13 cellular contexts compared by ENCODE assay signal in the genomic region with DNA sequence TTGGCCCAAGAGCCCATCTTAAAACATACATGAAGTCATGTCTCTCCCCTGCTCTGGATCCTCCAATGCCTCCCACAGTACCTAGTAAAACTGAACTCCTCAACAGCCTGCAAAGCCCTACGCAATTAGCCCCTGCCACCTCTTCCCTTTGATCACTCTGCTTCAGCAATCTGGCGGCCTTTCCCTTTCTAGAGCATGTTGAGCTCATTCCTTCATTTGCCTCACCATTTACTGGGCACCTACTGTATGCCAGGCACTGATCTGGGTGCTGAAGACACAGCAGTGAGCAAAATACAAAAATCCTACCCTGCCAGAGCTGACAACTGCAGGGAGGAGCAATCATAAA. TPM values are rescaled to one million over a fixed set of nuclear protein-coding genes. Genes with fewer than 3 reads are reported as not detected.
DNase-seq lines count a peak whose midpoint lies in the region; ATAC-seq and TF ChIP-seq lines count a peak whose summit lies in the region.
"Had no signal": no experiment of that assay in that cellular context is flagged by ENCODE, and none has a peak within 500 bp of the region (broad histone marks: within the 10 kb centered on the region; RNA-seq: fewer than 3 reads in every experiment).

No MANE protein-coding gene starts in this region.

- TF ChIP-seq POLR2A in GM18505 (IDR thresholded peaks at IDR 0.05; ENCODE audit: borderline replicate concordance, extremely low read depth, insufficient read depth, insufficient read length) = no peak

- ATAC-seq in activated T-helper 17 cell treated with anti-CD3 and anti-CD28 coated beads, Interleukin-2, amount 50 U/mL, for 72 hours (replicated peaks) = no peak
- ATAC-seq in mucosa of descending colon (no peak), GM18505 (IDR thresholded peaks at IDR 0.05; ENCODE audit: unreplicated experiment) (no peak)
- ATAC-seq: right cardiac atrium had no signal

- H3K79me2 ChIP-seq in DOHH2 (ENCODE audit: control insufficient read depth, low read length) = peaks cover 73% of the 10 kb centered on the region
- peaks cover 28% of the 10 kb centered on the region for H3K79me2 ChIP-seq in mesendoderm (ENCODE audit: control insufficient read depth, insufficient read depth, low read length)

- H3K4me3 Mint-ChIP-seq in activated T-helper 17 cell treated with anti-CD3 and anti-CD28 coated beads, Interleukin-2, amount 50 U/mL, for 72 hours = peak overlapping the region; percentile 85

- no peak overlapping the region for H3K23ac ChIP-seq in mesendoderm (ENCODE audit: low read length)

- DNase-seq in mesendoderm (no peak), NCI-H345 treated with DMSO at 0.1 percent for 48 hours (lab: John Stamatoyannopoulos, UW; ENCODE audit: unreplicated experiment) (no peak), mucosa of descending colon (no peak), OCI-M1 (lab: John Stamatoyannopoulos, UW) (no peak)
- DNase-seq: activated CD4-positive, CD25-positive, alpha-beta regulatory T cell; colonic mucosa; KG1; NCI-H187; right cardiac atrium had no signal

- TF ChIP-seq CTCF in DOHH2 (IDR thresholded peaks at IDR 0.05; ENCODE audit: low read depth, low read length, poor library complexity, severe bottlenecking) (no peak), mucosa of descending colon (IDR thresholded peaks at IDR 0.05) (no peak)

- H3K9ac ChIP-seq in BLaER1 (no peak overlapping the region), mesendoderm (ENCODE audit: low read length) (peak overlapping the region; percentile 28)

- no peak overlapping the region for H4K5ac ChIP-seq in mesendoderm (ENCODE audit: low read length)

- H3K27me3 Mint-ChIP-seq in activated T-helper 17 cell treated with anti-CD3 and anti-CD28 coated beads, Interleukin-2, amount 50 U/mL, for 72 hours = no peaks in the 10 kb centered on the region

- H3K4me1 ChIP-seq in BLaER1 (peaks cover 47% of the 10 kb centered on the region), DOHH2 (ENCODE audit: control insufficient read depth, low read length) (peaks cover 20% of the 10 kb centered on the region), mesendoderm (ENCODE audit: control insufficient read depth, low read depth, low read length) (peaks cover 3% of the 10 kb centered on the region), mucosa of descending colon (ENCODE audit: low read depth) (peaks cover 36% of the 10 kb centered on the region)

- intact Hi-C loops in mucosa of descending colon (cut with DNase I, micrococcal nuclease) = no loop called here

- H4K8ac ChIP-seq in mesendoderm (ENCODE audit: low read depth, low read length) = no peak overlapping the region

- no peak overlapping the region for H3K4me3 ChIP-seq in BLaER1
- H3K4me3 ChIP-seq in DOHH2 (ENCODE audit: low read length) = no peak overlapping the region
- no peak overlapping the region for H3K4me3 ChIP-seq in mesendoderm (ENCODE audit: low read length)
- H3K4me3 ChIP-seq in mucosa of descending colon = no peak overlapping the region
- H3K4me3 ChIP-seq: colonic mucosa had no signal

- no peak overlapping the region for H3K18ac ChIP-seq in mesendoderm (ENCODE audit: low read length)

- H3K27me3 ChIP-seq in BLaER1 (no peaks in the 10 kb centered on the region), DOHH2 (ENCODE audit: control insufficient read depth, low read length) (no peaks in the 10 kb centered on the region), mesendoderm (ENCODE audit: insufficient read depth, low read length, poor library complexity) (no peaks in the 10 kb centered on the region)
- H3K27me3 ChIP-seq: colonic mucosa had no signal

- no peak overlapping the region for H2BK120ac ChIP-seq in mesendoderm (ENCODE audit: low read depth, low read length)

- no peak overlapping the region for H3K4ac ChIP-seq in mesendoderm (ENCODE audit: low read depth, low read length)

- no peak overlapping the region for H2BK5ac ChIP-seq in mesendoderm (ENCODE audit: low read length)

- H3F3A ChIP-seq in DOHH2 (ENCODE audit: control insufficient read depth, insufficient read depth) = 0 out of 2 replicates have a peak, but pooled peaks cover 5% of the 10 kb centered on the region

- H3K4me2 ChIP-seq in BLaER1 (peak overlapping the region; percentile 6; the same call in 1 of the 2 replicates), DOHH2 (ENCODE audit: low read length) (0 out of 2 replicates have a peak overlapping the region, but pooled peaks have one; percentile 8), mesendoderm (ENCODE audit: low read length) (no peak overlapping the region)

- no peaks in the 10 kb centered on the region for H3K9me3 Mint-ChIP-seq in activated T-helper 17 cell treated with anti-CD3 and anti-CD28 coated beads, Interleukin-2, amount 50 U/mL, for 72 hours

- H3K4me1 Mint-ChIP-seq in activated T-helper 17 cell treated with anti-CD3 and anti-CD28 coated beads, Interleukin-2, amount 50 U/mL, for 72 hours = peaks cover 6% of the 10 kb centered on the region

- peak overlapping the region; percentile 63 for H3K27ac Mint-ChIP-seq in activated T-helper 17 cell treated with anti-CD3 and anti-CD28 coated beads, Interleukin-2, amount 50 U/mL, for 72 hours

- H3K9me2 ChIP-seq in DOHH2 (replicated peaks; ENCODE audit: control insufficient read depth, low read length) = no peaks in the 10 kb centered on the region

- H2AK5ac ChIP-seq in mesendoderm (ENCODE audit: low read length) = no peak overlapping the region

- no CpG with 5 or more reads among the region's 2 CpGs for WGBS in mesendoderm (ENCODE audit: extremely low coverage, insufficient coverage, low lambda C conversion rate)

- peaks cover 51% of the 10 kb centered on the region for H3K36me3 ChIP-seq in BLaER1
- peaks cover 60% of the 10 kb centered on the region for H3K36me3 ChIP-seq in DOHH2 (ENCODE audit: control insufficient read depth, low read length)
- peaks cover 7% of the 10 kb centered on the region for H3K36me3 ChIP-seq in mesendoderm (ENCODE audit: control insufficient read depth, insufficient read depth, low read length)
- H3K36me3 ChIP-seq in mucosa of descending colon (ENCODE audit: low read depth) = no peaks in the 10 kb centered on the region

- H4K20me1 ChIP-seq in BLaER1 (peaks cover 55% of the 10 kb centered on the region), DOHH2 (ENCODE audit: control insufficient read depth, insufficient read depth, low read depth, low read length) (peaks cover 6% of the 10 kb centered on the region; the same call in 1 of the 2 replicates)

- H3K79me1 ChIP-seq in mesendoderm (ENCODE audit: low read length) = peaks cover 18% of the 10 kb centered on the region

- H3K27ac ChIP-seq in BLaER1 (no peak overlapping the region), DOHH2 (ENCODE audit: low read depth, low read length) (no peak overlapping the region), mesendoderm (ENCODE audit: low read depth, low read length) (no peak overlapping the region)
- H3K27ac ChIP-seq: colonic mucosa had no signal

- H3K56ac ChIP-seq in mesendoderm (ENCODE audit: low read length) = peak overlapping the region; percentile 49

- H2BK15ac ChIP-seq in mesendoderm (replicated peaks; ENCODE audit: low read depth) = no peak overlapping the region

- H3K36me3 Mint-ChIP-seq in activated T-helper 17 cell treated with anti-CD3 and anti-CD28 coated beads, Interleukin-2, amount 50 U/mL, for 72 hours (ENCODE audit: low read depth) = peaks cover 63% of the 10 kb centered on the region

- no peaks in the 10 kb centered on the region for H3K9me3 ChIP-seq in BLaER1
- no peaks in the 10 kb centered on the region for H3K9me3 ChIP-seq in DOHH2 (ENCODE audit: control insufficient read depth, insufficient read depth, low read length)
- no peaks in the 10 kb centered on the region for H3K9me3 ChIP-seq in mucosa of descending colon
- H3K9me3 ChIP-seq: colonic mucosa had no signal

RNA-seq across cellular contexts. Expression of gene KEAP1, which starts 2.9 kb away (rescaled TPM):
- total RNA-seq in activated T-helper 17 cell treated with anti-CD3 and anti-CD28 coated beads, Interleukin-2, amount 50 U/mL, for 72 hours = 10 to 100 TPM; 71.5 to 99.6 TPM
- 36.4 TPM for polyA plus RNA-seq in mesendoderm (2013, experiment 1 of 2)
- polyA plus RNA-seq in mesendoderm (2013, experiment 2 of 2) = 34.5 TPM
- total RNA-seq in mucosa of descending colon = 10 to 100 TPM; 57.5 to 75.7 (median 61.0) TPM

RNA-seq across cellular contexts. Expression of gene S1PR5, which starts 17.0 kb away (rescaled TPM):
- total RNA-seq in activated T-helper 17 cell treated with anti-CD3 and anti-CD28 coated beads, Interleukin-2, amount 50 U/mL, for 72 hours = under 1 TPM in 1 of 2 donors, not detected in 1; 0.11 TPM
- polyA plus RNA-seq in mesendoderm (2013, experiment 1 of 2) = 2.4 TPM
- polyA plus RNA-seq in mesendoderm (2013, experiment 2 of 2) = 2.4 TPM
- total RNA-seq in mucosa of descending colon = under 1 TPM in 2 of 3 donors, not detected in 1; 0.23 to 0.31 TPM
- total RNA-seq: colonic mucosa had no signal

RNA-seq across cellular contexts. Expression of gene ATG4D, which starts 43.5 kb away (rescaled TPM):
- total RNA-seq in activated T-helper 17 cell treated with anti-CD3 and anti-CD28 coated beads, Interleukin-2, amount 50 U/mL, for 72 hours = 10 to 100 TPM; 27.4 to 37.8 TPM
- polyA plus RNA-seq in mesendoderm (2013, experiment 1 of 2) = 23.0 TPM
- 23.3 TPM for polyA plus RNA-seq in mesendoderm (2013, experiment 2 of 2)
- total RNA-seq in mucosa of descending colon = 100 to 1,000 TPM in 1 of 3 donors, 10 to 100 TPM in 2; 63.0 to 119 (median 93.5) TPM
